ENCODE assay signal across 1 cellular context in the genomic region with DNA sequence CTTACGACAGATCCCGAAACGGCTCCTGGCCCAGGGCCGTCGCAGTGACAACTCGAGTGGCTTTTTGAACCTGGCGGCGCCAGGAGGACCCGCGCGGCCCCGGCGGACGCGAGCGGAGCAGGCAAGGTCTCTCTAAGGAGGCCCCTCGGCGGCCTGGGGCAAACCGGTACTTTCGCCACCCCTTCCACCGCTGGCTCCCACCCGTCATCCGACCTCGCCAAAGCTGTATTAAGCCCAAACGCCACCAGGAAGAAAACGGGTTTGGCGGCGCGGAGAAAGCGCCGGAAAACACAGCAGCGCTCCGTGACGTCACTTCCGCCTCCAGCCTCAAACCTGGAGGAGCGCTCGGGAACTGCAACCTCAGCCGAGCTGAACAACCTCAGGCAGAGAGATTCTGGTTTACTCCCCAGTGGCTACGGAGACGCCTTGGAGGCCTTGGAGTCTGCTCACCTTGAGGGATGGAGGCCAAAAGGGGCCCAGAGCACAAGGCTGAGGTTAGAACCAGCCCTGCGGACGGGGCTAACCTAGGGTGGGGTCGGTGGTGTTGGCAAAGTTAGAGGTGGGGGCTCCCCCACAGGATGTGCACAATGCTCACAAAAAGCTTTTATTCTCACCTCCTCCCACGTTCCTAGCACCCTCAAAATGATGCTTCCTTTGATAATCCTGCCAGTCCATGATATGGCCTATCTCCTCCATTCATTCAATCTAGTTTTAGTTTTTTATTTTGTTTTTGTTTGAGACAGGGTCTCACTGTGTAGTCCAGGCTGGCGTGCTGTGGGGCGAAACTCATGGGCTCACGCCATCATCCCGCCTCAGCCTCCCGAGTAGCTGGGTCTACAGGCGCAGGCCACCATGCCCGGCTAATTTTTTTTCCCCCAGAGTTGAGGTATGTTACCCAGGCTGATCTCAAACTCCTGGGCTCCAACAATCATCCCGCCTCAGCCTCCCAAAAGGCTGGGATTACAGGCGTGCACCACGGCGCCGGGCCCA.
TF ChIP-seq lines count a peak whose summit lies in the region.

A gene (minus strand): TSS at position 295 of the 990 bp plus-strand sequence. CDS start 15,484 bp downstream, outside the sequence.

TF ChIP-seq in HepG2, 621 proteins besides CTCF, POLR2A, EP300 and RAD21 (continued from another document and continues in another):
- TF ChIP-seq, protein P1, sequence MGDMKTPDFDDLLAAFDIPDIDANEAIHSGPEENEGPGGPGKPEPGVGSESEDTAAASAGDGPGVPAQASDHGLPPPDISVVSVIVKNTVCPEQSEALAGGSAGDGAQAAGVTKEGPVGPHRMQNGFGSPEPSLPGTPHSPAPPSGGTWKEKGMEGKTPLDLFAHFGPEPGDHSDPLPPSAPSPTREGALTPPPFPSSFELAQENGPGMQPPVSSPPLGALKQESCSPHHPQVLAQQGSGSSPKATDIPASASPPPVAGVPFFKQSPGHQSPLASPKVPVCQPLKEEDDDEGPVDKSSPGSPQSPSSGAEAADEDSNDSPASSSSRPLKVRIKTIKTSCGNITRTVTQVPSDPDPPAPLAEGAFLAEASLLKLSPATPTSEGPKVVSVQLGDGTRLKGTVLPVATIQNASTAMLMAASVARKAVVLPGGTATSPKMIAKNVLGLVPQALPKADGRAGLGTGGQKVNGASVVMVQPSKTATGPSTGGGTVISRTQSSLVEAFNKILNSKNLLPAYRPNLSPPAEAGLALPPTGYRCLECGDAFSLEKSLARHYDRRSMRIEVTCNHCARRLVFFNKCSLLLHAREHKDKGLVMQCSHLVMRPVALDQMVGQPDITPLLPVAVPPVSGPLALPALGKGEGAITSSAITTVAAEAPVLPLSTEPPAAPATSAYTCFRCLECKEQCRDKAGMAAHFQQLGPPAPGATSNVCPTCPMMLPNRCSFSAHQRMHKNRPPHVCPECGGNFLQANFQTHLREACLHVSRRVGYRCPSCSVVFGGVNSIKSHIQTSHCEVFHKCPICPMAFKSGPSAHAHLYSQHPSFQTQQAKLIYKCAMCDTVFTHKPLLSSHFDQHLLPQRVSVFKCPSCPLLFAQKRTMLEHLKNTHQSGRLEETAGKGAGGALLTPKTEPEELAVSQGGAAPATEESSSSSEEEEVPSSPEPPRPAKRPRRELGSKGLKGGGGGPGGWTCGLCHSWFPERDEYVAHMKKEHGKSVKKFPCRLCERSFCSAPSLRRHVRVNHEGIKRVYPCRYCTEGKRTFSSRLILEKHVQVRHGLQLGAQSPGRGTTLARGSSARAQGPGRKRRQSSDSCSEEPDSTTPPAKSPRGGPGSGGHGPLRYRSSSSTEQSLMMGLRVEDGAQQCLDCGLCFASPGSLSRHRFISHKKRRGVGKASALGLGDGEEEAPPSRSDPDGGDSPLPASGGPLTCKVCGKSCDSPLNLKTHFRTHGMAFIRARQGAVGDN (CRISPR knock-in tag; IDR thresholded peaks at IDR 0.05): peak; percentile 95
- TF ChIP-seq TAF15 (IDR thresholded peaks at IDR 0.05; ENCODE audit: low read depth, low read length, poor library complexity, severe bottlenecking) (no peak), ZNF781 (CRISPR knock-in tag; IDR thresholded peaks at IDR 0.05; ENCODE audit: borderline replicate concordance, not compliant biosample characterization) (peak; percentile 64), ZFY (CRISPR knock-in tag; IDR thresholded peaks at IDR 0.05) (peak; percentile 81), ZNF264 (CRISPR knock-in tag; IDR thresholded peaks at IDR 0.05) (0 out of 2 replicates have a peak, but pooled peaks have one; percentile 40), SAP130 (CRISPR knock-in tag; IDR thresholded peaks at IDR 0.05; ENCODE audit: low read depth) (peak; percentile 95), CCDC6 (CRISPR knock-in tag; IDR thresholded peaks at IDR 0.05) (no peak), ZMYM4 (CRISPR knock-in tag; IDR thresholded peaks at IDR 0.05) (peak; percentile 82), RBFOX2 (IDR thresholded peaks at IDR 0.05; ENCODE audit: low read depth, low read length) (peak; percentile 85), ZNF331 (CRISPR knock-in tag; IDR thresholded peaks at IDR 0.05) (peak; percentile 48; the same call in 1 of the 2 replicates), KDM4B (CRISPR knock-in tag; IDR thresholded peaks at IDR 0.05) (peak; percentile 39; the same call in 1 of the 2 replicates), ZNF558 (CRISPR knock-in tag; IDR thresholded peaks at IDR 0.05; ENCODE audit: borderline replicate concordance) (peak; percentile 71; the same call in 1 of the 2 replicates), ZSCAN31 (CRISPR knock-in tag; IDR thresholded peaks at IDR 0.05; ENCODE audit: low read depth) (peak; percentile 66), CBX5 (CRISPR knock-in tag; IDR thresholded peaks at IDR 0.05; ENCODE audit: borderline replicate concordance) (peak; percentile 58; the same call in 1 of the 2 replicates), ZNF367 (CRISPR knock-in tag; IDR thresholded peaks at IDR 0.05; ENCODE audit: borderline replicate concordance) (no peak), NCOA2 (CRISPR knock-in tag; IDR thresholded peaks at IDR 0.05) (peak; percentile 12; the same call in 1 of the 2 replicates), NRL (CRISPR knock-in tag; IDR thresholded peaks at IDR 0.05; ENCODE audit: borderline replicate concordance) (peak; percentile 67), ZNF10 (CRISPR knock-in tag; IDR thresholded peaks at IDR 0.05; ENCODE audit: borderline replicate concordance, low read depth) (no peak), MTF2 (CRISPR knock-in tag; IDR thresholded peaks at IDR 0.05; ENCODE audit: borderline replicate concordance) (no peak), ZNF207 (IDR thresholded peaks at IDR 0.05; ENCODE audit: borderline replicate concordance) (no peak), NR2F1 (CRISPR knock-in tag; IDR thresholded peaks at IDR 0.05) (no peak), ZNF570 (CRISPR knock-in tag; IDR thresholded peaks at IDR 0.05; ENCODE audit: borderline replicate concordance) (no peak), ZMAT3 (CRISPR knock-in tag; conservative IDR thresholded peaks at IDR 0.05) (0 out of 2 replicates have a peak, but pooled peaks have one; percentile 61), GZF1 (CRISPR knock-in tag; IDR thresholded peaks at IDR 0.05) (0 out of 2 replicates have a peak, but pooled peaks have one; percentile 57), ZNF138 (CRISPR knock-in tag; IDR thresholded peaks at IDR 0.05; ENCODE audit: low read depth) (0 out of 2 replicates have a peak, but pooled peaks have one; percentile 55), KDM1A (CRISPR knock-in tag; IDR thresholded peaks at IDR 0.05) (0 out of 2 replicates have a peak, but pooled peaks have one; percentile 34), RFXAP (CRISPR knock-in tag; IDR thresholded peaks at IDR 0.05; ENCODE audit: borderline replicate concordance) (0 out of 2 replicates have a peak, but pooled peaks have one; percentile 40), SIN3B (IDR thresholded peaks at IDR 0.05; ENCODE audit: low read length) (no peak; the same call in none of the 2 replicates), ZNF124 (CRISPR knock-in tag; IDR thresholded peaks at IDR 0.05) (0 out of 2 replicates have a peak, but pooled peaks have one; percentile 21), ZNF629 (CRISPR knock-in tag; conservative IDR thresholded peaks at IDR 0.05) (0 out of 2 replicates have a peak, but pooled peaks have one; percentile 8), ZNF292 (CRISPR knock-in tag; IDR thresholded peaks at IDR 0.05; ENCODE audit: borderline replicate concordance, low read depth) (peak; percentile 82; the same call in 1 of the 2 replicates), ATF7 (IDR thresholded peaks at IDR 0.05) (peak; percentile 89), ATF7 (CRISPR knock-in tag; IDR thresholded peaks at IDR 0.05) (peak; percentile 81), ZBTB38 (CRISPR knock-in tag; IDR thresholded peaks at IDR 0.05) (no peak; the same call in 1 of the 2 replicates), ZNF605 (CRISPR knock-in tag; IDR thresholded peaks at IDR 0.05) (peak; percentile 68), ZNF776 (CRISPR knock-in tag; IDR thresholded peaks at IDR 0.05) (no peak), ZNF329 (CRISPR knock-in tag; IDR thresholded peaks at IDR 0.05; ENCODE audit: low read depth) (0 out of 2 replicates have a peak, but pooled peaks have one; percentile 42)
- TF ChIP-seq, protein P2, sequence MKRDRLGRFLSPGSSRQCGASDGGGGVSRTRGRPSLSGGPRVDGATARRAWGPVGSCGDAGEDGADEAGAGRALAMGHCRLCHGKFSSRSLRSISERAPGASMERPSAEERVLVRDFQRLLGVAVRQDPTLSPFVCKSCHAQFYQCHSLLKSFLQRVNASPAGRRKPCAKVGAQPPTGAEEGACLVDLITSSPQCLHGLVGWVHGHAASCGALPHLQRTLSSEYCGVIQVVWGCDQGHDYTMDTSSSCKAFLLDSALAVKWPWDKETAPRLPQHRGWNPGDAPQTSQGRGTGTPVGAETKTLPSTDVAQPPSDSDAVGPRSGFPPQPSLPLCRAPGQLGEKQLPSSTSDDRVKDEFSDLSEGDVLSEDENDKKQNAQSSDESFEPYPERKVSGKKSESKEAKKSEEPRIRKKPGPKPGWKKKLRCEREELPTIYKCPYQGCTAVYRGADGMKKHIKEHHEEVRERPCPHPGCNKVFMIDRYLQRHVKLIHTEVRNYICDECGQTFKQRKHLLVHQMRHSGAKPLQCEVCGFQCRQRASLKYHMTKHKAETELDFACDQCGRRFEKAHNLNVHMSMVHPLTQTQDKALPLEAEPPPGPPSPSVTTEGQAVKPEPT (CRISPR knock-in tag; IDR thresholded peaks at IDR 0.05; ENCODE audit: low read depth): 0 out of 2 replicates have a peak, but pooled peaks have one; percentile 39
- TF ChIP-seq, protein P3, sequence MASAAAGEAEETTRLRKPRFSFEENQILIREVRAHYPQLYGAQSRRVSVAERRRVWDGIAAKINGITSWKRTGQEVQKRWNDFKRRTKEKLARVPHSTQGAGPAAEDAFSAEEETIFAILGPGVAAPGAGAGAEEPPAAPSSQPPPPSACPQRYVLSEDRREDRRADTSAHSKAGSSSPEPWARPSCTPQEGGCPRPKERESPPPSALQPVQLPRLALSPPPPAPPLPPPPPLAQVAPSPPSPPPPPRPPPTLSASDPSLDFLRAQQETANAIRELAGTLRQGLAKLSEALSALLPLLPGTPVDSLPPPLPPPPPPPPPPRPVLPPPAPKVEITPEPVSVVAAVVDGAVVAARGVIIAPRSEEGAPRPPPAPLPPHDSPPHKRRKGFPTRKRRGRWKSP (CRISPR knock-in tag; IDR thresholded peaks at IDR 0.05): peak; percentile 49; the same call in 1 of the 2 replicates
- TF ChIP-seq, protein P4, sequence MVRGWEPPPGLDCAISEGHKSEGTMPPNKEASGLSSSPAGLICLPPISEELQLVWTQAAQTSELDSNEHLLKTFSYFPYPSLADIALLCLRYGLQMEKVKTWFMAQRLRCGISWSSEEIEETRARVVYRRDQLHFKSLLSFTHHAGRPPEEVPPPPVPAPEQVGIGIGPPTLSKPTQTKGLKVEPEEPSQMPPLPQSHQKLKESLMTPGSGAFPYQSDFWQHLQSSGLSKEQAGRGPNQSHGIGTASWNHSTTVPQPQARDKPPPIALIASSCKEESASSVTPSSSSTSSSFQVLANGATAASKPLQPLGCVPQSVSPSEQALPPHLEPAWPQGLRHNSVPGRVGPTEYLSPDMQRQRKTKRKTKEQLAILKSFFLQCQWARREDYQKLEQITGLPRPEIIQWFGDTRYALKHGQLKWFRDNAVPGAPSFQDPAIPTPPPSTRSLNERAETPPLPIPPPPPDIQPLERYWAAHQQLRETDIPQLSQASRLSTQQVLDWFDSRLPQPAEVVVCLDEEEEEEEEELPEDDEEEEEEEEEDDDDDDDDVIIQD (CRISPR knock-in tag; IDR thresholded peaks at IDR 0.05; ENCODE audit: low read depth): no peak
- TF ChIP-seq, protein P5, sequence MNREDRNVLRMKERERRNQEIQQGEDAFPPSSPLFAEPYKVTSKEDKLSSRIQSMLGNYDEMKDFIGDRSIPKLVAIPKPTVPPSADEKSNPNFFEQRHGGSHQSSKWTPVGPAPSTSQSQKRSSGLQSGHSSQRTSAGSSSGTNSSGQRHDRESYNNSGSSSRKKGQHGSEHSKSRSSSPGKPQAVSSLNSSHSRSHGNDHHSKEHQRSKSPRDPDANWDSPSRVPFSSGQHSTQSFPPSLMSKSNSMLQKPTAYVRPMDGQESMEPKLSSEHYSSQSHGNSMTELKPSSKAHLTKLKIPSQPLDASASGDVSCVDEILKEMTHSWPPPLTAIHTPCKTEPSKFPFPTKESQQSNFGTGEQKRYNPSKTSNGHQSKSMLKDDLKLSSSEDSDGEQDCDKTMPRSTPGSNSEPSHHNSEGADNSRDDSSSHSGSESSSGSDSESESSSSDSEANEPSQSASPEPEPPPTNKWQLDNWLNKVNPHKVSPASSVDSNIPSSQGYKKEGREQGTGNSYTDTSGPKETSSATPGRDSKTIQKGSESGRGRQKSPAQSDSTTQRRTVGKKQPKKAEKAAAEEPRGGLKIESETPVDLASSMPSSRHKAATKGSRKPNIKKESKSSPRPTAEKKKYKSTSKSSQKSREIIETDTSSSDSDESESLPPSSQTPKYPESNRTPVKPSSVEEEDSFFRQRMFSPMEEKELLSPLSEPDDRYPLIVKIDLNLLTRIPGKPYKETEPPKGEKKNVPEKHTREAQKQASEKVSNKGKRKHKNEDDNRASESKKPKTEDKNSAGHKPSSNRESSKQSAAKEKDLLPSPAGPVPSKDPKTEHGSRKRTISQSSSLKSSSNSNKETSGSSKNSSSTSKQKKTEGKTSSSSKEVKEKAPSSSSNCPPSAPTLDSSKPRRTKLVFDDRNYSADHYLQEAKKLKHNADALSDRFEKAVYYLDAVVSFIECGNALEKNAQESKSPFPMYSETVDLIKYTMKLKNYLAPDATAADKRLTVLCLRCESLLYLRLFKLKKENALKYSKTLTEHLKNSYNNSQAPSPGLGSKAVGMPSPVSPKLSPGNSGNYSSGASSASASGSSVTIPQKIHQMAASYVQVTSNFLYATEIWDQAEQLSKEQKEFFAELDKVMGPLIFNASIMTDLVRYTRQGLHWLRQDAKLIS (CRISPR knock-in tag; IDR thresholded peaks at IDR 0.05): no peak
- TF ChIP-seq, protein P6, sequence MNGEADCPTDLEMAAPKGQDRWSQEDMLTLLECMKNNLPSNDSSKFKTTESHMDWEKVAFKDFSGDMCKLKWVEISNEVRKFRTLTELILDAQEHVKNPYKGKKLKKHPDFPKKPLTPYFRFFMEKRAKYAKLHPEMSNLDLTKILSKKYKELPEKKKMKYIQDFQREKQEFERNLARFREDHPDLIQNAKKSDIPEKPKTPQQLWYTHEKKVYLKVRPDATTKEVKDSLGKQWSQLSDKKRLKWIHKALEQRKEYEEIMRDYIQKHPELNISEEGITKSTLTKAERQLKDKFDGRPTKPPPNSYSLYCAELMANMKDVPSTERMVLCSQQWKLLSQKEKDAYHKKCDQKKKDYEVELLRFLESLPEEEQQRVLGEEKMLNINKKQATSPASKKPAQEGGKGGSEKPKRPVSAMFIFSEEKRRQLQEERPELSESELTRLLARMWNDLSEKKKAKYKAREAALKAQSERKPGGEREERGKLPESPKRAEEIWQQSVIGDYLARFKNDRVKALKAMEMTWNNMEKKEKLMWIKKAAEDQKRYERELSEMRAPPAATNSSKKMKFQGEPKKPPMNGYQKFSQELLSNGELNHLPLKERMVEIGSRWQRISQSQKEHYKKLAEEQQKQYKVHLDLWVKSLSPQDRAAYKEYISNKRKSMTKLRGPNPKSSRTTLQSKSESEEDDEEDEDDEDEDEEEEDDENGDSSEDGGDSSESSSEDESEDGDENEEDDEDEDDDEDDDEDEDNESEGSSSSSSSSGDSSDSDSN (CRISPR knock-in tag; IDR thresholded peaks at IDR 0.05): peak; percentile 61; the same call in 1 of the 2 replicates
- TF ChIP-seq, protein P7, sequence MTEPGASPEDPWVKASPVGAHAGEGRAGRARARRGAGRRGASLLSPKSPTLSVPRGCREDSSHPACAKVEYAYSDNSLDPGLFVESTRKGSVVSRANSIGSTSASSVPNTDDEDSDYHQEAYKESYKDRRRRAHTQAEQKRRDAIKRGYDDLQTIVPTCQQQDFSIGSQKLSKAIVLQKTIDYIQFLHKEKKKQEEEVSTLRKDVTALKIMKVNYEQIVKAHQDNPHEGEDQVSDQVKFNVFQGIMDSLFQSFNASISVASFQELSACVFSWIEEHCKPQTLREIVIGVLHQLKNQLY (CRISPR knock-in tag; IDR thresholded peaks at IDR 0.05): no peak
